Comparison of ENCODE assay signal across 1 cellular context in the genomic region with DNA sequence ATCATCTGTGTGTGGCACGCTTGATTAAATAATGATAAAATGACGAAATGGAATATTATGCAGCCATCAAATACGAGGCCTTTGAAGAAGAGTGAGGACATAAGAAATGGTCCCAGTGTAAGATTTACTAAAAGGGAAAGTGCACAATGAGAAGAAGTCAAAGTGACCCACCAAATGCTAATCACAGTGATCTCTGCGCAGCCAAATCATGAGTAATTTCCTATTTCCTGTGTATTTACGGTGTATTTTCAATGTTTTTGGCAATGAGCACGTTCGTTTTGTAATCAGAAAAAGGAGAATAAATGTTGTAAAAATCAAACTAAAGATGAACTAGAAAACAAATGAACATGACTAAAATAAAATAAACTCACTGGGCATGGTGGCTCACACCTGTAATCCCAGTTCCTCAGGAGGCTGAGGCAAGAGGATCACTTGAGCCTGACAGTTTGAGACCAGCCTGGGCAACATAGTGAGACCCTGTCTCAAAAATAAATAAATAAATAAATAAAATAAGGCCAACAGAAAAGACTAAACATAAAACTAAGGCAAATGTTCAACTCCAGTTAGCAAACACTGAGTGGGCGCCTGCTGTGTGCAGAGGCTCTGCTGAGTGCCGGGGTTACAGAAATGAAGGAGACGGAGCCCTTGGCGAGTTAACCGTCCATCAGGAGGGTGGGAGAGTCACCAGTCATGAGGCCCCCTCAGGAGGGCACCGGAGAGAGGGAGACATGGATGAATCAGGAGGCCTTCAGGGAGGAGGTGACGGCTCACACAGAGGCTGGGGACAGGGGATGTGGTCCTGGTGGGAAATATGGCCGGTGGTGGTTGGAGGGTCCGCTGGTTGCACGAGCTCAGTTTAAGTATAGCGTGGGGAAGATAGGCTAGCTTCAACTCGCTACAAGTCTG.
TF ChIP-seq lines count a peak whose summit lies in the region.

No MANE protein-coding gene starts in this region.

TF ChIP-seq in H1, 55 proteins besides CTCF, POLR2A, EP300 and RAD21 (continued from another document):
- no peak for TF ChIP-seq CHD1 (IDR thresholded peaks at IDR 0.05; ENCODE audit: low read depth, low read length)
- TF ChIP-seq BRCA1 (IDR thresholded peaks at IDR 0.05; ENCODE audit: low read depth, low read length) = no peak
- no peak for TF ChIP-seq RNF2 (IDR thresholded peaks at IDR 0.05; ENCODE audit: borderline replicate concordance, low read depth, low read length, missing control alignments, poor library complexity, severe bottlenecking)
- TF ChIP-seq POLR2AphosphoS5 (IDR thresholded peaks at IDR 0.05; ENCODE audit: low read depth, low read length) = no peak
- no peak for TF ChIP-seq NANOG (IDR thresholded peaks at IDR 0.05; ENCODE audit: insufficient read depth, low read depth, low read length, poor library complexity, severe bottlenecking)
